27 cellular contexts compared by ENCODE assay signal in genomic region chr6:55198708-55199107, GRCh38. TPM values are rescaled to one million over a fixed set of nuclear protein-coding genes. Genes with fewer than 3 reads are reported as not detected.
DNase-seq lines count a peak whose midpoint lies in the region; ATAC-seq and TF ChIP-seq lines count a peak whose summit lies in the region.
"Had no signal": no experiment of that assay in that cellular context is flagged by ENCODE, and none has a peak within 500 bp of the region (broad histone marks: within the 10 kb centered on the region; RNA-seq: fewer than 3 reads in every experiment).

No MANE protein-coding gene starts in this region.

- no peak overlapping the region for H3K4ac ChIP-seq in mesendoderm (ENCODE audit: low read depth, low read length)

- H3K4me1 ChIP-seq in breast epithelium (no peaks in the 10 kb centered on the region), mesendoderm (ENCODE audit: control insufficient read depth, low read depth, low read length) (no peaks in the 10 kb centered on the region)
- H3K4me1 ChIP-seq: SJSA1 had no signal

- intact Hi-C loops in MCF 10A (cut with micrococcal nuclease) (no loop called here), breast epithelium (cut with DNase I; ENCODE audit: low total_unique reads) (no loop called here)

- POLR2A ChIA-PET in MCF 10A (lab: Yijun Ruan, JAX) (no interaction called here), WTC11 (lab: Charles Lee) (no interaction called here)

- H3K4me3 ChIP-seq in breast epithelium (no peak overlapping the region), mesendoderm (ENCODE audit: low read length) (no peak overlapping the region)
- H3K4me3 ChIP-seq: GM12878, PC-9, SJSA1 had no signal

- H3K56ac ChIP-seq in mesendoderm (ENCODE audit: low read length) = no peak overlapping the region

- no peak overlapping the region for H3K9ac ChIP-seq in mesendoderm (ENCODE audit: low read length)
- H3K9ac ChIP-seq: KMS-11 had no signal

- no peak overlapping the region for H2AK5ac ChIP-seq in mesendoderm (ENCODE audit: low read length)

- DNase-seq in MCF 10A (ENCODE audit: unreplicated experiment) (peak; percentile 3), breast epithelium (ENCODE audit: low spot score in 2 of 2) (no peak), WTC11 (ENCODE audit: low spot score) (no peak), mesendoderm (peak; percentile 79), T-helper 17 cell (no peak), G401 (ENCODE audit: low spot score) (no peak)
- DNase-seq: DMS53; GDM1; H7; IMR-90; NCI-H1048; NCI-H1694; NCI-H2029 treated with DMSO at 0.1 percent for 48 hours; NCI-H2171; NCI-H226; NCI-H510A; NCI-H82; NK-92 treated with Interleukin-12 subunit alpha and Interleukin-12 subunit beta, amount 100 ng/mL, for 24 hours; PC-9; Right ventricle myocardium superior had no signal

- H4K5ac ChIP-seq in mesendoderm (ENCODE audit: low read length) = no peak overlapping the region

- no peaks in the 10 kb centered on the region for H3K4me1 Mint-ChIP-seq in MCF 10A (ENCODE audit: insufficient read depth, unreplicated experiment)
- no peaks in the 10 kb centered on the region for H3K4me1 Mint-ChIP-seq in WTC11
- no peaks in the 10 kb centered on the region for H3K4me1 Mint-ChIP-seq in T-helper 17 cell

- no peak overlapping the region for H2BK15ac ChIP-seq in mesendoderm (replicated peaks; ENCODE audit: low read depth)

- ATAC-seq in WTC11 (peak; percentile 75), T-helper 17 cell (no peak), GM21786 (IDR thresholded peaks at IDR 0.05; ENCODE audit: unreplicated experiment) (no peak)
- ATAC-seq: GM12878 had no signal

- no peak overlapping the region for H3K18ac ChIP-seq in mesendoderm (ENCODE audit: low read length)

- H3K4me2 ChIP-seq in mesendoderm (ENCODE audit: low read length) = no peak overlapping the region
- H3K4me2 ChIP-seq: KMS-11, PC-9 had no signal

- H2BK120ac ChIP-seq in mesendoderm (ENCODE audit: low read depth, low read length) = no peak overlapping the region

- H3K27ac Mint-ChIP-seq in MCF 10A (ENCODE audit: low read depth, unreplicated experiment) (no peak overlapping the region), WTC11 (no peak overlapping the region), T-helper 17 cell (no peak overlapping the region)

- H3K27me3 ChIP-seq in breast epithelium = no peaks in the 10 kb centered on the region
- no peaks in the 10 kb centered on the region for H3K27me3 ChIP-seq in mesendoderm (ENCODE audit: insufficient read depth, low read length, poor library complexity)
- H3K27me3 ChIP-seq: SJSA1 had no signal

- no peak for TF ChIP-seq POLR2A in breast epithelium (IDR thresholded peaks at IDR 0.05)

- in situ Hi-C loops in G401 (cut with HindIII; ENCODE audit: low sequenced_read_pairs) = no loop called here

- H3K23ac ChIP-seq in mesendoderm (ENCODE audit: low read length) = no peak overlapping the region

- H4K8ac ChIP-seq in mesendoderm (ENCODE audit: low read depth, low read length) = no peak overlapping the region

- no peaks in the 10 kb centered on the region for H3K79me2 ChIP-seq in mesendoderm (ENCODE audit: control insufficient read depth, insufficient read depth, low read length)

- H3K27me3 Mint-ChIP-seq in MCF 10A (ENCODE audit: insufficient read depth, unreplicated experiment) (no peaks in the 10 kb centered on the region), WTC11 (ENCODE audit: low read depth) (no peaks in the 10 kb centered on the region), T-helper 17 cell (no peaks in the 10 kb centered on the region)

- H3K36me3 ChIP-seq in breast epithelium = no peaks in the 10 kb centered on the region
- no peaks in the 10 kb centered on the region for H3K36me3 ChIP-seq in mesendoderm (ENCODE audit: control insufficient read depth, insufficient read depth, low read length)
- H3K36me3 ChIP-seq: SJSA1 had no signal

- CTCF ChIA-PET in MCF 10A (lab: Yijun Ruan, JAX) = no interaction called here
- CTCF ChIA-PET in WTC11 (lab: Charles Lee) = no interaction called here

- H3K9me3 ChIP-seq in breast epithelium (no peaks in the 10 kb centered on the region), T-helper 17 cell (ENCODE audit: control insufficient read depth, low read length, poor library complexity, severe bottlenecking) (no peaks in the 10 kb centered on the region)
- H3K9me3 ChIP-seq: SJSA1 had no signal

- no TSS peak for BruUV-seq in MCF 10A (replicated peaks; lab: Mats Ljungman, UMichigan)

- H3K4me3 Mint-ChIP-seq in MCF 10A (ENCODE audit: unreplicated experiment) (no peak overlapping the region), WTC11 (no peak overlapping the region), T-helper 17 cell (no peak overlapping the region)

- H3K79me1 ChIP-seq in mesendoderm (ENCODE audit: low read length) = no peaks in the 10 kb centered on the region

- no peak for TF ChIP-seq CTCF in MCF 10A (IDR thresholded peaks at IDR 0.05; ENCODE audit: unreplicated experiment)
- TF ChIP-seq CTCF in breast epithelium (IDR thresholded peaks at IDR 0.05) = no peak
- no peak for TF ChIP-seq CTCF in WTC11 (IDR thresholded peaks at IDR 0.05)

- H3K27ac ChIP-seq in breast epithelium = no peak overlapping the region
- no peak overlapping the region for H3K27ac ChIP-seq in mesendoderm (ENCODE audit: low read depth, low read length)
- H3K27ac ChIP-seq: KMS-11, PC-9, SJSA1 had no signal

- H2BK5ac ChIP-seq in mesendoderm (ENCODE audit: low read length) = no peak overlapping the region

- H3K9me3 Mint-ChIP-seq in MCF 10A (ENCODE audit: unreplicated experiment) (no peaks in the 10 kb centered on the region), WTC11 (peaks cover 7% of the 10 kb centered on the region)

- H3K36me3 Mint-ChIP-seq in MCF 10A (ENCODE audit: insufficient read depth, unreplicated experiment) (no peaks in the 10 kb centered on the region), WTC11 (no peaks in the 10 kb centered on the region), T-helper 17 cell (ENCODE audit: low read depth) (no peaks in the 10 kb centered on the region)

TF ChIP-seq in WTC11, 78 proteins besides CTCF, POLR2A, EP300 and RAD21 (continues in another document):
- no peak for TF ChIP-seq PRRX2 (CRISPR knock-in tag; IDR thresholded peaks at IDR 0.05)
- no peak for TF ChIP-seq AFF4 (CRISPR knock-in tag; IDR thresholded peaks at IDR 0.05; ENCODE audit: borderline replicate concordance)
- no peak for TF ChIP-seq SMAD4 (CRISPR knock-in tag; IDR thresholded peaks at IDR 0.05)
- TF ChIP-seq, protein P1, sequence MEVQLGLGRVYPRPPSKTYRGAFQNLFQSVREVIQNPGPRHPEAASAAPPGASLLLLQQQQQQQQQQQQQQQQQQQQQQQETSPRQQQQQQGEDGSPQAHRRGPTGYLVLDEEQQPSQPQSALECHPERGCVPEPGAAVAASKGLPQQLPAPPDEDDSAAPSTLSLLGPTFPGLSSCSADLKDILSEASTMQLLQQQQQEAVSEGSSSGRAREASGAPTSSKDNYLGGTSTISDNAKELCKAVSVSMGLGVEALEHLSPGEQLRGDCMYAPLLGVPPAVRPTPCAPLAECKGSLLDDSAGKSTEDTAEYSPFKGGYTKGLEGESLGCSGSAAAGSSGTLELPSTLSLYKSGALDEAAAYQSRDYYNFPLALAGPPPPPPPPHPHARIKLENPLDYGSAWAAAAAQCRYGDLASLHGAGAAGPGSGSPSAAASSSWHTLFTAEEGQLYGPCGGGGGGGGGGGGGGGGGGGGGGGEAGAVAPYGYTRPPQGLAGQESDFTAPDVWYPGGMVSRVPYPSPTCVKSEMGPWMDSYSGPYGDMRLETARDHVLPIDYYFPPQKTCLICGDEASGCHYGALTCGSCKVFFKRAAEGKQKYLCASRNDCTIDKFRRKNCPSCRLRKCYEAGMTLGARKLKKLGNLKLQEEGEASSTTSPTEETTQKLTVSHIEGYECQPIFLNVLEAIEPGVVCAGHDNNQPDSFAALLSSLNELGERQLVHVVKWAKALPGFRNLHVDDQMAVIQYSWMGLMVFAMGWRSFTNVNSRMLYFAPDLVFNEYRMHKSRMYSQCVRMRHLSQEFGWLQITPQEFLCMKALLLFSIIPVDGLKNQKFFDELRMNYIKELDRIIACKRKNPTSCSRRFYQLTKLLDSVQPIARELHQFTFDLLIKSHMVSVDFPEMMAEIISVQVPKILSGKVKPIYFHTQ (CRISPR knock-in tag; IDR thresholded peaks at IDR 0.05) = no peak

RNA-seq across cellular contexts. Expression of gene HCRTR2, which starts 24.4 kb away (rescaled TPM):
- not detected in 2 replicates for total RNA-seq in MCF 10A (2022)
- total RNA-seq in breast epithelium = not detected
- total RNA-seq in WTC11 (2021) = not detected in 3 replicates
- polyA plus RNA-seq in mesendoderm (2013, experiment 1 of 2) = 0.07 TPM
- polyA plus RNA-seq in mesendoderm (2013, experiment 2 of 2) = 0.06 TPM
- not detected for total RNA-seq in T-helper 17 cell
- total RNA-seq in G401 (2014; rRNA removed; shearing (Covaris generic)) = not detected in 2 replicates
- total RNA-seq: A172, Daoy, GM12878, IMR-90, PC-9, Right ventricle myocardium superior, SJSA1 had no signal
- polyA plus RNA-seq: BJ, GM12878, IMR-90 had no signal

Comparison
In these comparisons a context has a peak if more than half of its experiments do, and no peak if none do; other contexts are left out.
1. DNase-seq: peak in MCF 10A (single experiment) and mesendoderm (single experiment); none in breast epithelium (0 of 2), WTC11 (single experiment), T-helper 17 cell (0 of 3) and G401 (single experiment).